Comparison of ENCODE assay signal across 8 cellular contexts in genomic region chr4:39181905-39182638, GRCh38. TPM values are rescaled to one million over a fixed set of nuclear protein-coding genes. Genes with fewer than 3 reads are reported as not detected.
DNase-seq lines count a peak whose midpoint lies in the region; ATAC-seq and TF ChIP-seq lines count a peak whose summit lies in the region.

TSS of gene WDR19 (plus strand) at chr4:39182529. CDS start at chr4:39182558, 29 bp downstream.

- H4K20me1 ChIP-seq in MM.1S (ENCODE audit: insufficient read depth, low read length): no peaks in the 10 kb centered on the region
- H4K20me1 ChIP-seq in neural progenitor cell (ENCODE audit: low read depth): no peaks in the 10 kb centered on the region

- no peaks in the 10 kb centered on the region for H3K9me2 ChIP-seq in MM.1S (replicated peaks; ENCODE audit: insufficient read depth, low read length)

- H3K4me3 ChIP-seq in HAP-1 (peak within 1 kb of the TSS; percentile 82), MM.1S (ENCODE audit: low read length) (peak within 1 kb of the TSS; percentile 77), neural progenitor cell (peak within 1 kb of the TSS; percentile 82), subcutaneous abdominal adipose tissue (ENCODE audit: low read depth in 1 of 5, low read length in 5 of 5) (peak within 1 kb of the TSS; percentile 76 to 99 (median 97))

- H3K9me3 ChIP-seq in HAP-1: no peaks in the 10 kb centered on the region
- no peaks in the 10 kb centered on the region for H3K9me3 ChIP-seq in MM.1S (replicated peaks; ENCODE audit: insufficient read depth, low read length)
- H3K9me3 ChIP-seq in neural progenitor cell (ENCODE audit: low read depth): no peaks in the 10 kb centered on the region
- no peaks in the 10 kb centered on the region for H3K9me3 ChIP-seq in subcutaneous abdominal adipose tissue (ENCODE audit: control insufficient read depth in 5 of 5, low read length in 5 of 5)

- DNase-seq in GDM1 (lab: John Stamatoyannopoulos, UW) (peak; percentile 99), HAP-1 (ENCODE audit: low spot score in 2 of 2) (peak; percentile 98 to 99), MM.1S (peak; percentile 100), SIG-M5 (lab: John Stamatoyannopoulos, UW) (peak; percentile 82), activated gamma-delta T cell treated with Interleukin-2 at 50 U/mL for 16 hours (peak; percentile 98), foreskin keratinocyte (peak; percentile 98 to 99), neural progenitor cell (ENCODE audit: low spot score) (peak; percentile 100)

- H3K27ac Mint-ChIP-seq in neural progenitor cell: peak within 1 kb of the TSS; percentile 73

- no peaks in the 10 kb centered on the region; the same call in 1 of the 2 replicates for H3K27me3 ChIP-seq in HAP-1 (ENCODE audit: low read depth)
- no peaks in the 10 kb centered on the region for H3K27me3 ChIP-seq in MM.1S (replicated peaks; ENCODE audit: insufficient read depth, low read length)
- no peaks in the 10 kb centered on the region for H3K27me3 ChIP-seq in foreskin keratinocyte
- peaks cover 10% of the 10 kb centered on the region for H3K27me3 ChIP-seq in neural progenitor cell
- no peaks in the 10 kb centered on the region for H3K27me3 ChIP-seq in subcutaneous abdominal adipose tissue (ENCODE audit: control insufficient read depth in 5 of 5, insufficient read depth in 4 of 5, low read length in 5 of 5)

- peak within 1 kb of the TSS; percentile 97 for H2AFZ ChIP-seq in MM.1S (ENCODE audit: low read length)
- peak within 1 kb of the TSS; percentile 99 for H2AFZ ChIP-seq in neural progenitor cell (replicated peaks)

- peak within 1 kb of the TSS; percentile 61 for H3K9ac ChIP-seq in MM.1S (ENCODE audit: low read length)
- peak within 1 kb of the TSS; percentile 57 for H3K9ac ChIP-seq in neural progenitor cell
- peak within 1 kb of the TSS; percentile 78 to 88 (median 84) for H3K9ac ChIP-seq in subcutaneous abdominal adipose tissue (ENCODE audit: low read length in 5 of 5)

- H3K9me3 Mint-ChIP-seq in neural progenitor cell: no peaks in the 10 kb centered on the region

- H3K4me3 Mint-ChIP-seq in neural progenitor cell: no peak within 1 kb of the TSS

- no peaks in the 10 kb centered on the region for H3K79me2 ChIP-seq in MM.1S (ENCODE audit: low read length)
- no peaks in the 10 kb centered on the region for H3K79me2 ChIP-seq in neural progenitor cell (ENCODE audit: low read depth)

- peaks cover 5% of the 10 kb centered on the region for H3K4me1 ChIP-seq in HAP-1
- no peaks in the 10 kb centered on the region; the same call in 1 of the 2 replicates for H3K4me1 ChIP-seq in MM.1S (ENCODE audit: low read length)
- no peaks in the 10 kb centered on the region for H3K4me1 ChIP-seq in foreskin keratinocyte
- no peaks in the 10 kb centered on the region for H3K4me1 ChIP-seq in neural progenitor cell
- H3K4me1 ChIP-seq in subcutaneous abdominal adipose tissue (ENCODE audit: control insufficient read depth in 5 of 5, insufficient read depth in 5 of 5, low read length in 5 of 5): peaks cover 3 to 21% (median 20%) of the 10 kb centered on the region in 5 donors

- H3F3A ChIP-seq in MM.1S (ENCODE audit: insufficient read depth, low read length) (0 out of 2 replicates have a peak, but pooled peaks cover 5% of the 10 kb centered on the region), neural progenitor cell (ENCODE audit: low read depth) (no peaks in the 10 kb centered on the region)

- H3K27ac ChIP-seq in MM.1S (ENCODE audit: low read length) (peak within 1 kb of the TSS; percentile 44; the same call in 1 of the 2 replicates), foreskin keratinocyte (peak within 1 kb of the TSS; percentile 17), neural progenitor cell (no peak within 1 kb of the TSS), subcutaneous abdominal adipose tissue (ENCODE audit: low read depth, low read length) (peak within 1 kb of the TSS; percentile 81)

- peak; percentile 99 for ATAC-seq in foreskin keratinocyte

- H3K36me3 ChIP-seq in HAP-1 (replicated peaks) (no peaks in the 10 kb centered on the region), MM.1S (replicated peaks; ENCODE audit: insufficient read depth, low read length) (no peaks in the 10 kb centered on the region), neural progenitor cell (no peaks in the 10 kb centered on the region), subcutaneous abdominal adipose tissue (ENCODE audit: control insufficient read depth in 5 of 5, insufficient read depth in 5 of 5, low read length in 5 of 5) (peaks cover 0 to 4% (median 2%) of the 10 kb centered on the region in 5 donors)

- H3K4me1 Mint-ChIP-seq in neural progenitor cell: peaks cover 9% of the 10 kb centered on the region

- TF ChIP-seq CTCF in MM.1S (IDR thresholded peaks at IDR 0.05; ENCODE audit: low read length): peak; percentile 66
- TF ChIP-seq CTCF in foreskin keratinocyte (conservative IDR thresholded peaks at IDR 0.05): peak; percentile 73
- peak; percentile 68 for TF ChIP-seq CTCF in neural progenitor cell (IDR thresholded peaks at IDR 0.05)

- H3K4me2 ChIP-seq in MM.1S (ENCODE audit: low read depth, low read length) (peak within 1 kb of the TSS; percentile 84), neural progenitor cell (peak within 1 kb of the TSS; percentile 98)

- H3K36me3 Mint-ChIP-seq in neural progenitor cell: no peaks in the 10 kb centered on the region

- in situ Hi-C loops in HAP-1 (cut with MboI; ENCODE audit: low sequenced_read_pairs): no loop called here

- no peaks in the 10 kb centered on the region for H3K27me3 Mint-ChIP-seq in neural progenitor cell (ENCODE audit: insufficient read depth, low read depth)

RNA-seq across cellular contexts. Expression of gene WDR19, which starts in this region (rescaled TPM):
- 14.5 and 15.0 TPM in 2 replicates for total RNA-seq in foreskin keratinocyte
- polyA plus RNA-seq in foreskin keratinocyte: 9.3 and 10.1 TPM in 2 replicates
- total RNA-seq in neural progenitor cell (ENCODE audit: low replicate concordance): 56.4 and 86.3 TPM in 2 replicates
